Comparison of ENCODE assay signal across 16 cellular contexts in genomic region chr3:118968111-118968510, GRCh38.
"Had no signal": no experiment of that assay in that cellular context is flagged by ENCODE, and none has a peak within 500 bp of the region (broad histone marks: within the 10 kb centered on the region; RNA-seq: fewer than 3 reads in every experiment).

No MANE protein-coding gene starts in this region.

- H3K27ac ChIP-seq: body of pancreas, esophagus squamous epithelium, left ventricle myocardium inferior, upper lobe of right lung had no signal

- H3K36me3 ChIP-seq: esophagus squamous epithelium, left ventricle myocardium inferior, sigmoid colon, upper lobe of right lung had no signal

- H3K27me3 ChIP-seq: body of pancreas, esophagus squamous epithelium, sigmoid colon, upper lobe of right lung had no signal

- H3K4me3 Mint-ChIP-seq: activated CD4-positive, alpha-beta memory T cell treated with anti-CD3 and anti-CD28 coated beads for 36 hours; activated naive CD4-positive, alpha-beta T cell treated with anti-CD3 and anti-CD28 coated beads, Interleukin-2, amount 10 ng/mL, durations not matched to agents 7 days and 5 days; central memory CD8-positive, alpha-beta T cell; nephron progenitor cell; T-helper 17 cell had no signal

- ATAC-seq: body of pancreas; stimulated activated naive CD8-positive, alpha-beta T cell treated with anti-CD3 and anti-CD28 coated beads, Interleukin-15, Interleukin-2, amounts not matched to agents 100 U/mL and 50 U/mL, for 24 hours; T-helper 17 cell; upper lobe of right lung had no signal

- H3K36me3 Mint-ChIP-seq: activated CD4-positive, alpha-beta memory T cell treated with anti-CD3 and anti-CD28 coated beads for 36 hours; activated naive CD4-positive, alpha-beta T cell treated with anti-CD3 and anti-CD28 coated beads, Interleukin-2, amount 10 ng/mL, durations not matched to agents 7 days and 5 days had no signal

- H3K9me3 Mint-ChIP-seq: activated CD4-positive, alpha-beta memory T cell treated with anti-CD3 and anti-CD28 coated beads for 36 hours; activated naive CD4-positive, alpha-beta T cell treated with anti-CD3 and anti-CD28 coated beads, Interleukin-2, amount 10 ng/mL, durations not matched to agents 7 days and 5 days; central memory CD8-positive, alpha-beta T cell; nephron progenitor cell had no signal

- DNase-seq: activated CD4-positive, alpha-beta memory T cell treated with anti-CD3 and anti-CD28 coated beads for 36 hours; activated CD4-positive, CD25-positive, alpha-beta regulatory T cell treated with anti-CD3 and anti-CD28 coated beads, Interleukin-2, amount 50 U/mL, for 72 hours; activated naive CD4-positive, alpha-beta T cell treated with anti-CD3 and anti-CD28 coated beads, Interleukin-2, amount 10 ng/mL, durations not matched to agents 7 days and 5 days; body of pancreas; esophagus squamous epithelium; foreskin fibroblast; kidney; left ventricle myocardium inferior; mesenchymal stem cell; nephron progenitor cell; sigmoid colon; stimulated activated CD4-positive, alpha-beta T cell treated with anti-CD3 and anti-CD28 coated beads, Interleukin-2, amount 100 ng/mL, for 24 hours; stimulated activated naive CD8-positive, alpha-beta T cell treated with anti-CD3 and anti-CD28 coated beads, Interleukin-15, Interleukin-2, amounts not matched to agents 100 U/mL and 50 U/mL, for 24 hours; T-helper 17 cell; upper lobe of right lung had no signal

- H3K4me3 ChIP-seq: body of pancreas, esophagus squamous epithelium, left ventricle myocardium inferior, sigmoid colon, upper lobe of right lung had no signal

- H3K9me3 ChIP-seq: body of pancreas, esophagus squamous epithelium, left ventricle myocardium inferior, sigmoid colon, upper lobe of right lung had no signal

- H3K4me1 ChIP-seq: body of pancreas, esophagus squamous epithelium, upper lobe of right lung had no signal

- H3K27ac Mint-ChIP-seq: activated CD4-positive, alpha-beta memory T cell treated with anti-CD3 and anti-CD28 coated beads for 36 hours; activated naive CD4-positive, alpha-beta T cell treated with anti-CD3 and anti-CD28 coated beads, Interleukin-2, amount 10 ng/mL, durations not matched to agents 7 days and 5 days; nephron progenitor cell; T-helper 17 cell had no signal

- H3K4me1 Mint-ChIP-seq: activated naive CD4-positive, alpha-beta T cell treated with anti-CD3 and anti-CD28 coated beads, Interleukin-2, amount 10 ng/mL, durations not matched to agents 7 days and 5 days; central memory CD8-positive, alpha-beta T cell; T-helper 17 cell had no signal
